In the genomic region with DNA sequence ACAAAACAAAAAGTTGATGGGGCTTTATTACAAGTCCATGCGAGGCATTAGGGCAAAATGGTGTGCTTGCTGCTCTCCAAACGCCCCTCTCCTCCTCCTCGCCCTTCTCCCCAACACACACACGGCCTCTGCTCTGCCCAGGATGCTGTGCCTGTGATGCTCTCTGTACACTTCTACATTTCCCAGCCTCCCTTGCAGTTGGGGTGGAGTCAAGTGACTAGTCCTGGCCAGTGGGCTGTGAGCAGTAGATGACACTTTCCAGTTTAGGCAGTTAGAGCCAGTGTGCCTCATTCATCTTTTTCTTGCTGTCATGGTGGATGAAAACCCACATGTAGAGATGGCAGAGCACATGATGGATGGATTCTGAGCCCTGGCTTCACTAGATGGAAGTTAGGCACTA, we compare ENCODE assay signal across 28 cellular contexts. TPM values are rescaled to one million over a fixed set of nuclear protein-coding genes. Genes with fewer than 3 reads are reported as not detected.
"Had no signal": no experiment of that assay in that cellular context is flagged by ENCODE, and none has a peak within 500 bp of the region (broad histone marks: within the 10 kb centered on the region; RNA-seq: fewer than 3 reads in every experiment).

No MANE protein-coding gene starts in this region.

- FAIRE-seq: kidney had no signal

- DNase-seq: colonic mucosa; effector CD8-positive, alpha-beta T cell; endodermal cell; foreskin keratinocyte; heart left ventricle; kidney; left lung; mesenchymal stem cell; mucosa of descending colon; naive B cell; spleen; stimulated activated CD4-positive, alpha-beta T cell treated with anti-CD3 and anti-CD28 coated beads, Interleukin-15, amount 100 ng/mL, for 24 hours; stimulated activated CD4-positive, alpha-beta T cell treated with anti-CD3 and anti-CD28 coated beads, Interleukin-2, amount 100 ng/mL, for 48 hours; stimulated activated naive B cell treated with anti-CD40 and anti-IgM and Interleukin-4, amounts not matched to agents 10 μg/mL and 1 μg/mL and 100 μg/mL, for 72 hours; upper lobe of left lung; uterus had no signal

- H3K4me2 ChIP-seq: hepatocyte had no signal

- H3K9ac ChIP-seq: parathyroid adenoma had no signal

- H3K4me3 ChIP-seq: colonic mucosa, gastroesophageal sphincter, heart left ventricle, hepatocyte, left lung, mucosa of descending colon, right atrium auricular region, skin epidermis, spleen, thoracic aorta, tibial nerve, upper lobe of left lung, uterus had no signal

- H3K27ac ChIP-seq: colonic mucosa, epithelial cell of prostate, foreskin keratinocyte, gastroesophageal sphincter, heart left ventricle, hepatocyte, left lung, parathyroid adenoma, right atrium auricular region, skin epidermis, spleen, thoracic aorta, tibial nerve, upper lobe of left lung, uterus had no signal

- ATAC-seq: esophagus mucosa; foreskin keratinocyte; gastroesophageal sphincter; heart left ventricle; left lung; mucosa of descending colon; natural killer cell treated with Interleukin-12 subunit alpha and Interleukin-12 subunit beta and Interleukin-15 and Interleukin-18, amount 100 ng/mL, for 72 hours; stimulated activated naive B cell treated with anti-CD40 and anti-IgM and Interleukin-4, amounts not matched to agents 10 μg/mL and 1 μg/mL and 100 μg/mL, for 72 hours had no signal

- H3K9me3 ChIP-seq: colonic mucosa, gastroesophageal sphincter, heart left ventricle, left lung, mucosa of descending colon, right atrium auricular region, spleen, thoracic aorta, tibial nerve, upper lobe of left lung, uterus had no signal

- H3K79me2 ChIP-seq: hepatocyte, parathyroid adenoma had no signal

- H3K36me3 ChIP-seq: colonic mucosa, gastroesophageal sphincter, heart left ventricle, left lung, right atrium auricular region, spleen, thoracic aorta, tibial nerve, upper lobe of left lung, uterus had no signal

- H2AFZ ChIP-seq: hepatocyte, parathyroid adenoma had no signal

- H3K4me1 ChIP-seq: colonic mucosa, foreskin keratinocyte, parathyroid adenoma had no signal

RNA-seq across cellular contexts. Expression of a gene that starts 5.4 kb away (rescaled TPM):
- total RNA-seq: colonic mucosa; esophagus mucosa; fibroblast of lung; foreskin keratinocyte; heart left ventricle; hepatocyte; kidney; left lung; lung microvascular endothelial cell; mucosa of descending colon; natural killer cell treated with Interleukin-12 subunit alpha and Interleukin-12 subunit beta and Interleukin-15 and Interleukin-18, amount 100 ng/mL, for 72 hours; thoracic aorta; tibial nerve had no signal
- polyA plus RNA-seq: fibroblast of lung, foreskin keratinocyte, heart left ventricle had no signal
